ENCODE assay signal across 1 cellular context in the genomic region with DNA sequence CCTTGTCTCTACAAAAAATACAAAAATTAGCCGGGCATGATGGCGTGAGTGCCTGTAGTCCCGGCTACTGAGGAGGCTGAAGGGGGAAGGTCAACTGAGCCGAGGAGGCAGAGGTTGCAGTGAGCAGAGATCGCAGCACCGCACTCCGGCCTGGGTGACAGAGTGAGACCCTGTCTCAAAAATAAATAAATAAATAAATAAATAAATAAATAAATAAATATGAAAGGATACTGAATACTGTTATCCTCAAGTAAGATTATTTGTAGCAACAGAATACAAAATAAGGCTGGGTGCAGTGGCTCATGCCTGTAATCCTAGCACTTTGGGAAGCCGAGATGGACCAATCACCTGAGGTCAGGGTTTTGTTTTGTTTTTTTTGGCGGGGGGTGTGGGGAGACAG.
TF ChIP-seq lines count a peak whose summit lies in the region.

No MANE protein-coding gene starts in this region.

TF ChIP-seq in HEK293, 187 proteins besides CTCF, POLR2A, EP300 and RAD21 (continued from another document and continues in another):
- TF ChIP-seq ZFP69B (tag by site-specific recombination; IDR thresholded peaks at IDR 0.05), result no peak
- TF ChIP-seq, protein P1, sequence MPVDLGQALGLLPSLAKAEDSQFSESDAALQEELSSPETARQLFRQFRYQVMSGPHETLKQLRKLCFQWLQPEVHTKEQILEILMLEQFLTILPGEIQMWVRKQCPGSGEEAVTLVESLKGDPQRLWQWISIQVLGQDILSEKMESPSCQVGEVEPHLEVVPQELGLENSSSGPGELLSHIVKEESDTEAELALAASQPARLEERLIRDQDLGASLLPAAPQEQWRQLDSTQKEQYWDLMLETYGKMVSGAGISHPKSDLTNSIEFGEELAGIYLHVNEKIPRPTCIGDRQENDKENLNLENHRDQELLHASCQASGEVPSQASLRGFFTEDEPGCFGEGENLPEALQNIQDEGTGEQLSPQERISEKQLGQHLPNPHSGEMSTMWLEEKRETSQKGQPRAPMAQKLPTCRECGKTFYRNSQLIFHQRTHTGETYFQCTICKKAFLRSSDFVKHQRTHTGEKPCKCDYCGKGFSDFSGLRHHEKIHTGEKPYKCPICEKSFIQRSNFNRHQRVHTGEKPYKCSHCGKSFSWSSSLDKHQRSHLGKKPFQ (tag by site-specific recombination; IDR thresholded peaks at IDR 0.05), result peak; percentile 55; the same call in 1 of the 2 replicates
- peak; percentile 92 for TF ChIP-seq ZNF558 (tag by site-specific recombination; IDR thresholded peaks at IDR 0.05)
- no peak for TF ChIP-seq PRDM1 (tag by site-specific recombination; IDR thresholded peaks at IDR 0.05)
- TF ChIP-seq ZNF223 (tag by site-specific recombination; IDR thresholded peaks at IDR 0.05), result peak; percentile 77
- 0 out of 2 replicates have a peak, but pooled peaks have one; percentile 39 for TF ChIP-seq ZSCAN16 (tag by site-specific recombination; IDR thresholded peaks at IDR 0.05)
- TF ChIP-seq ZNF19 (tag by site-specific recombination; IDR thresholded peaks at IDR 0.05; ENCODE audit: low read depth), result peak; percentile 85; the same call in 1 of the 2 replicates
- TF ChIP-seq ZNF514 (tag by site-specific recombination; IDR thresholded peaks at IDR 0.05), result peak; percentile 86; the same call in 1 of the 2 replicates
- peak; percentile 43; the same call in 1 of the 2 replicates for TF ChIP-seq ZNF530 (tag by site-specific recombination; IDR thresholded peaks at IDR 0.05; ENCODE audit: low read depth)
- TF ChIP-seq, protein P2, sequence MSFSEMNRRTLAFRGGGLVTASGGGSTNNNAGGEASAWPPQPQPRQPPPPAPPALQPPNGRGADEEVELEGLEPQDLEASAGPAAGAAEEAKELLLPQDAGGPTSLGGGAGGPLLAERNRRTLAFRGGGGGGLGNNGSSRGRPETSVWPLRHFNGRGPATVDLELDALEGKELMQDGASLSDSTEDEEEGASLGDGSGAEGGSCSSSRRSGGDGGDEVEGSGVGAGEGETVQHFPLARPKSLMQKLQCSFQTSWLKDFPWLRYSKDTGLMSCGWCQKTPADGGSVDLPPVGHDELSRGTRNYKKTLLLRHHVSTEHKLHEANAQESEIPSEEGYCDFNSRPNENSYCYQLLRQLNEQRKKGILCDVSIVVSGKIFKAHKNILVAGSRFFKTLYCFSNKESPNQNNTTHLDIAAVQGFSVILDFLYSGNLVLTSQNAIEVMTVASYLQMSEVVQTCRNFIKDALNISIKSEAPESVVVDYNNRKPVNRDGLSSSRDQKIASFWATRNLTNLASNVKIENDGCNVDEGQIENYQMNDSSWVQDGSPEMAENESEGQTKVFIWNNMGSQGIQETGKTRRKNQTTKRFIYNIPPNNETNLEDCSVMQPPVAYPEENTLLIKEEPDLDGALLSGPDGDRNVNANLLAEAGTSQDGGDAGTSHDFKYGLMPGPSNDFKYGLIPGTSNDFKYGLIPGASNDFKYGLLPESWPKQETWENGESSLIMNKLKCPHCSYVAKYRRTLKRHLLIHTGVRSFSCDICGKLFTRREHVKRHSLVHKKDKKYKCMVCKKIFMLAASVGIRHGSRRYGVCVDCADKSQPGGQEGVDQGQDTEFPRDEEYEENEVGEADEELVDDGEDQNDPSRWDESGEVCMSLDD (tag by site-specific recombination; IDR thresholded peaks at IDR 0.05), result no peak
- peak; percentile 49; the same call in 1 of the 2 replicates for TF ChIP-seq ZBTB21 (tag by site-specific recombination; IDR thresholded peaks at IDR 0.05)
- peak; percentile 52; the same call in 1 of the 2 replicates for TF ChIP-seq ZNF24 (tag by site-specific recombination; IDR thresholded peaks at IDR 0.05)
- TF ChIP-seq TCF7L2 (IDR thresholded peaks at IDR 0.05; ENCODE audit: borderline replicate concordance, low read depth, low read length), result no peak
- TF ChIP-seq, protein P3, sequence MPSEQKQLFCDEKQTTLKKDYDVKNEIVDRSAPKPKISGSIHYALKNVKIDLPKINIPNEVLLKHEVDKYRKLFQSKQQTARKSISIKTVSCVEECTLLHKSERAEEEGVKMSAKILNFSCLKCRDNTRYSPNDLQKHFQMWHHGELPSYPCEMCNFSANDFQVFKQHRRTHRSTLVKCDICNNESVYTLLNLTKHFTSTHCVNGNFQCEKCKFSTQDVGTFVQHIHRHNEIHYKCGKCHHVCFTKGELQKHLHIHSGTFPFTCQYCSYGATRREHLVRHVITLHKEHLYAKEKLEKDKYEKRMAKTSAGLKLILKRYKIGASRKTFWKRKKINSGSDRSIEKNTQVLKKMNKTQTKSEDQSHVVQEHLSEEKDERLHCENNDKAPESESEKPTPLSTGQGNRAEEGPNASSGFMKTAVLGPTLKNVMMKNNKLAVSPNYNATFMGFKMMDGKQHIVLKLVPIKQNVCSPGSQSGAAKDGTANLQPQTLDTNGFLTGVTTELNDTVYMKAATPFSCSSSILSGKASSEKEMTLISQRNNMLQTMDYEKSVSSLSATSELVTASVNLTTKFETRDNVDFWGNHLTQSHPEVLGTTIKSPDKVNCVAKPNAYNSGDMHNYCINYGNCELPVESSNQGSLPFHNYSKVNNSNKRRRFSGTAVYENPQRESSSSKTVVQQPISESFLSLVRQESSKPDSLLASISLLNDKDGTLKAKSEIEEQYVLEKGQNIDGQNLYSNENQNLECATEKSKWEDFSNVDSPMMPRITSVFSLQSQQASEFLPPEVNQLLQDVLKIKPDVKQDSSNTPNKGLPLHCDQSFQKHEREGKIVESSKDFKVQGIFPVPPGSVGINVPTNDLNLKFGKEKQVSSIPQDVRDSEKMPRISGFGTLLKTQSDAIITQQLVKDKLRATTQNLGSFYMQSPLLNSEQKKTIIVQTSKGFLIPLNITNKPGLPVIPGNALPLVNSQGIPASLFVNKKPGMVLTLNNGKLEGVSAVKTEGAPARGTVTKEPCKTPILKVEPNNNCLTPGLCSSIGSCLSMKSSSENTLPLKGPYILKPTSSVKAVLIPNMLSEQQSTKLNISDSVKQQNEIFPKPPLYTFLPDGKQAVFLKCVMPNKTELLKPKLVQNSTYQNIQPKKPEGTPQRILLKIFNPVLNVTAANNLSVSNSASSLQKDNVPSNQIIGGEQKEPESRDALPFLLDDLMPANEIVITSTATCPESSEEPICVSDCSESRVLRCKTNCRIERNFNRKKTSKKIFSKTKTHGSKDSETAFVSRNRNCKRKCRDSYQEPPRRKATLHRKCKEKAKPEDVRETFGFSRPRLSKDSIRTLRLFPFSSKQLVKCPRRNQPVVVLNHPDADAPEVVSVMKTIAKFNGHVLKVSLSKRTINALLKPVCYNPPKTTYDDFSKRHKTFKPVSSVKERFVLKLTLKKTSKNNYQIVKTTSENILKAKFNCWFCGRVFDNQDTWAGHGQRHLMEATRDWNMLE (tag by site-specific recombination; conservative IDR thresholded peaks at IDR 0.05; ENCODE audit: low read depth), result peak; percentile 97
- TF ChIP-seq ZNF266 (tag by site-specific recombination; IDR thresholded peaks at IDR 0.05; ENCODE audit: low read depth), result peak; percentile 87
- TF ChIP-seq, protein P4, sequence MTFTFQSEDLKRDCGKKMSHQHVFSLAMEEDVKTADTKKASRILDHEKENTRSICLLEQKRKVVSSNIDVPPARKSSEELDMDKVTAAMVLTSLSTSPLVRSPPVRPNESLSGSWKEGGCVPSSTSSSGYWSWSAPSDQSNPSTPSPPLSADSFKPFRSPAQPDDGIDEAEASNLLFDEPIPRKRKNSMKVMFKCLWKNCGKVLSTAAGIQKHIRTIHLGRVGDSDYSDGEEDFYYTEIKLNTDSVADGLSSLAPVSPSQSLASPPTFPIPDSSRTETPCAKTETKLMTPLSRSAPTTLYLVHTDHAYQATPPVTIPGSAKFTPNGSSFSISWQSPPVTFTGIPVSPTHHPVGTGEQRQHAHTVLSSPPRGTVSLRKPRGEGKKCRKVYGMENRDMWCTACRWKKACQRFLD (tag by site-specific recombination; IDR thresholded peaks at IDR 0.05), result peak; percentile 79
- TF ChIP-seq ZBTB8A (tag by site-specific recombination; IDR thresholded peaks at IDR 0.05), result peak; percentile 91
- TF ChIP-seq ZNF629 (tag by site-specific recombination; IDR thresholded peaks at IDR 0.05), result peak; percentile 66; the same call in 1 of the 2 replicates
- 0 out of 2 replicates have a peak, but pooled peaks have one; percentile 48 for TF ChIP-seq ZBTB1 (tag by site-specific recombination; IDR thresholded peaks at IDR 0.05)
- TF ChIP-seq ZNF623 (tag by site-specific recombination; IDR thresholded peaks at IDR 0.05), result peak; percentile 88
- peak; percentile 97; the same call in 1 of the 2 replicates for TF ChIP-seq ZNF140 (tag by site-specific recombination; IDR thresholded peaks at IDR 0.05)
- TF ChIP-seq ZNF394 (tag by site-specific recombination; IDR thresholded peaks at IDR 0.05; ENCODE audit: borderline replicate concordance), result peak; percentile 99
- TF ChIP-seq ZNF654 (tag by site-specific recombination; IDR thresholded peaks at IDR 0.05; ENCODE audit: low read depth), result peak; percentile 57
- peak; percentile 87 for TF ChIP-seq ZXDB (tag by site-specific recombination; IDR thresholded peaks at IDR 0.05)
- no peak for TF ChIP-seq ZNF596 (tag by site-specific recombination; IDR thresholded peaks at IDR 0.05)
- TF ChIP-seq, protein P5, sequence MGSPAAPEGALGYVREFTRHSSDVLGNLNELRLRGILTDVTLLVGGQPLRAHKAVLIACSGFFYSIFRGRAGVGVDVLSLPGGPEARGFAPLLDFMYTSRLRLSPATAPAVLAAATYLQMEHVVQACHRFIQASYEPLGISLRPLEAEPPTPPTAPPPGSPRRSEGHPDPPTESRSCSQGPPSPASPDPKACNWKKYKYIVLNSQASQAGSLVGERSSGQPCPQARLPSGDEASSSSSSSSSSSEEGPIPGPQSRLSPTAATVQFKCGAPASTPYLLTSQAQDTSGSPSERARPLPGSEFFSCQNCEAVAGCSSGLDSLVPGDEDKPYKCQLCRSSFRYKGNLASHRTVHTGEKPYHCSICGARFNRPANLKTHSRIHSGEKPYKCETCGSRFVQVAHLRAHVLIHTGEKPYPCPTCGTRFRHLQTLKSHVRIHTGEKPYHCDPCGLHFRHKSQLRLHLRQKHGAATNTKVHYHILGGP (tag by site-specific recombination; IDR thresholded peaks at IDR 0.05), result no peak
- TF ChIP-seq, protein P6, sequence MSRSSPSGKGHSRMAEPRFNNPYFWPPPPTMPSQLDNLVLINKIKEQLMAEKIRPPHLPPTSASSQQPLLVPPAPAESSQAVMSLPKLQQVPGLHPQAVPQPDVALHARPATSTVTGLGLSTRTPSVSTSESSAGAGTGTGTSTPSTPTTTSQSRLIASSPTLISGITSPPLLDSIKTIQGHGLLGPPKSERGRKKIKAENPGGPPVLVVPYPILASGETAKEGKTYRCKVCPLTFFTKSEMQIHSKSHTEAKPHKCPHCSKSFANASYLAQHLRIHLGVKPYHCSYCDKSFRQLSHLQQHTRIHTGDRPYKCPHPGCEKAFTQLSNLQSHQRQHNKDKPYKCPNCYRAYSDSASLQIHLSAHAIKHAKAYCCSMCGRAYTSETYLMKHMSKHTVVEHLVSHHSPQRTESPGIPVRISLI (tag by site-specific recombination; IDR thresholded peaks at IDR 0.05), result no peak
- TF ChIP-seq ZNF274 (IDR thresholded peaks at IDR 0.05; ENCODE audit: low read length), result no peak
- no peak for TF ChIP-seq ZNF274 (tag by site-specific recombination; IDR thresholded peaks at IDR 0.05; ENCODE audit: borderline replicate concordance)
- TF ChIP-seq SETDB1 (IDR thresholded peaks at IDR 0.05; ENCODE audit: insufficient read length, low read length), result no peak
- TF ChIP-seq ZFP37 (tag by site-specific recombination; IDR thresholded peaks at IDR 0.05), result peak; percentile 65; the same call in 1 of the 2 replicates
- TF ChIP-seq, protein P7, sequence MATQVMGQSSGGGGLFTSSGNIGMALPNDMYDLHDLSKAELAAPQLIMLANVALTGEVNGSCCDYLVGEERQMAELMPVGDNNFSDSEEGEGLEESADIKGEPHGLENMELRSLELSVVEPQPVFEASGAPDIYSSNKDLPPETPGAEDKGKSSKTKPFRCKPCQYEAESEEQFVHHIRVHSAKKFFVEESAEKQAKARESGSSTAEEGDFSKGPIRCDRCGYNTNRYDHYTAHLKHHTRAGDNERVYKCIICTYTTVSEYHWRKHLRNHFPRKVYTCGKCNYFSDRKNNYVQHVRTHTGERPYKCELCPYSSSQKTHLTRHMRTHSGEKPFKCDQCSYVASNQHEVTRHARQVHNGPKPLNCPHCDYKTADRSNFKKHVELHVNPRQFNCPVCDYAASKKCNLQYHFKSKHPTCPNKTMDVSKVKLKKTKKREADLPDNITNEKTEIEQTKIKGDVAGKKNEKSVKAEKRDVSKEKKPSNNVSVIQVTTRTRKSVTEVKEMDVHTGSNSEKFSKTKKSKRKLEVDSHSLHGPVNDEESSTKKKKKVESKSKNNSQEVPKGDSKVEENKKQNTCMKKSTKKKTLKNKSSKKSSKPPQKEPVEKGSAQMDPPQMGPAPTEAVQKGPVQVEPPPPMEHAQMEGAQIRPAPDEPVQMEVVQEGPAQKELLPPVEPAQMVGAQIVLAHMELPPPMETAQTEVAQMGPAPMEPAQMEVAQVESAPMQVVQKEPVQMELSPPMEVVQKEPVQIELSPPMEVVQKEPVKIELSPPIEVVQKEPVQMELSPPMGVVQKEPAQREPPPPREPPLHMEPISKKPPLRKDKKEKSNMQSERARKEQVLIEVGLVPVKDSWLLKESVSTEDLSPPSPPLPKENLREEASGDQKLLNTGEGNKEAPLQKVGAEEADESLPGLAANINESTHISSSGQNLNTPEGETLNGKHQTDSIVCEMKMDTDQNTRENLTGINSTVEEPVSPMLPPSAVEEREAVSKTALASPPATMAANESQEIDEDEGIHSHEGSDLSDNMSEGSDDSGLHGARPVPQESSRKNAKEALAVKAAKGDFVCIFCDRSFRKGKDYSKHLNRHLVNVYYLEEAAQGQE (tag by site-specific recombination; IDR thresholded peaks at IDR 0.05), result peak; percentile 87
- TF ChIP-seq ZFHX2 (tag by site-specific recombination; conservative IDR thresholded peaks at IDR 0.05), result no peak
- peak; percentile 87 for TF ChIP-seq ZNF501 (tag by site-specific recombination; IDR thresholded peaks at IDR 0.05)
- TF ChIP-seq, protein P8, sequence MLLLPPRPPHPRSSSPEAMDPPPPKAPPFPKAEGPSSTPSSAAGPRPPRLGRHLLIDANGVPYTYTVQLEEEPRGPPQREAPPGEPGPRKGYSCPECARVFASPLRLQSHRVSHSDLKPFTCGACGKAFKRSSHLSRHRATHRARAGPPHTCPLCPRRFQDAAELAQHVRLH (tag by site-specific recombination; IDR thresholded peaks at IDR 0.05), result 0 out of 2 replicates have a peak, but pooled peaks have one; percentile 48
- peak; percentile 60; the same call in 1 of the 2 replicates for TF ChIP-seq MYNN (tag by site-specific recombination; IDR thresholded peaks at IDR 0.05; ENCODE audit: borderline replicate concordance)
- TF ChIP-seq ZNF791 (tag by site-specific recombination; IDR thresholded peaks at IDR 0.05), result peak; percentile 88
- no peak for TF ChIP-seq ZNF138 (tag by site-specific recombination; IDR thresholded peaks at IDR 0.05; ENCODE audit: borderline replicate concordance)
- peak; percentile 97 for TF ChIP-seq ZNF560 (tag by site-specific recombination; IDR thresholded peaks at IDR 0.05; ENCODE audit: borderline replicate concordance)
- peak; percentile 54; the same call in 1 of the 2 replicates for TF ChIP-seq ZNF610 (tag by site-specific recombination; IDR thresholded peaks at IDR 0.05; ENCODE audit: borderline replicate concordance)
- peak; percentile 62; the same call in 1 of the 2 replicates for TF ChIP-seq ZNF221 (tag by site-specific recombination; IDR thresholded peaks at IDR 0.05; ENCODE audit: borderline replicate concordance)
- no peak for TF ChIP-seq ZNF776 (tag by site-specific recombination; IDR thresholded peaks at IDR 0.05; ENCODE audit: borderline replicate concordance)
- peak; percentile 97 for TF ChIP-seq ZNF404 (tag by site-specific recombination; IDR thresholded peaks at IDR 0.05)
- peak; percentile 91; the same call in 1 of the 2 replicates for TF ChIP-seq ZNF354C (tag by site-specific recombination; IDR thresholded peaks at IDR 0.05; ENCODE audit: borderline replicate concordance, low read depth)
- TF ChIP-seq RBAK (tag by site-specific recombination; IDR thresholded peaks at IDR 0.05), result peak; percentile 79
- TF ChIP-seq ZFP3 (tag by site-specific recombination; IDR thresholded peaks at IDR 0.05; ENCODE audit: low read depth), result peak; percentile 38; the same call in 1 of the 2 replicates
